In genomic region chr6:57261896-57262295, GRCh38 we compare ENCODE assay signal across 12 cellular contexts. TPM values are rescaled to one million over a fixed set of nuclear protein-coding genes. Genes with fewer than 3 reads are reported as not detected.
A peak's percentile ranks its signal among the peaks of the same experiment; 100 is the strongest.
DNase-seq lines count a peak whose midpoint lies in the region; ATAC-seq and TF ChIP-seq lines count a peak whose summit lies in the region.
"Had no signal": no experiment of that assay in that cellular context is flagged by ENCODE, and none has a peak within 500 bp of the region (broad histone marks: within the 10 kb centered on the region; RNA-seq: fewer than 3 reads in every experiment).

No MANE protein-coding gene starts in this region.

- no peak overlapping the region for H3K4me3 Mint-ChIP-seq in effector memory CD8-positive, alpha-beta T cell
- H3K4me3 Mint-ChIP-seq: memory B cell had no signal

- no peak for ATAC-seq in upper lobe of right lung
- no peak for ATAC-seq in effector memory CD8-positive, alpha-beta T cell (replicated peaks)

- H2AFZ ChIP-seq in osteoblast (ENCODE audit: low read length) = no peak overlapping the region

- H4K20me1 ChIP-seq in osteoblast (ENCODE audit: insufficient read depth, low read length) = no peaks in the 10 kb centered on the region

- no peaks in the 10 kb centered on the region for H3K4me1 Mint-ChIP-seq in effector memory CD8-positive, alpha-beta T cell (ENCODE audit: low read depth in 2 of 2)
- H3K4me1 Mint-ChIP-seq: memory B cell had no signal

- peaks cover 77% of the 10 kb centered on the region for H3K4me1 ChIP-seq in osteoblast (ENCODE audit: insufficient read depth, low read length)
- H3K4me1 ChIP-seq in upper lobe of right lung = no peaks in the 10 kb centered on the region
- H3K4me1 ChIP-seq: SJCRH30 had no signal

- TF ChIP-seq CTCF in astrocyte of the cerebellum (IDR thresholded peaks at IDR 0.05; ENCODE audit: low read depth, low read length, missing control alignments) (no peak), osteoblast (IDR thresholded peaks at IDR 0.05; ENCODE audit: extremely low read depth, low read depth, low read length) (no peak), upper lobe of right lung (IDR thresholded peaks at IDR 0.05) (no peak)

- DNase-seq in astrocyte of the cerebellum (ENCODE audit: low read depth) = peak; percentile 77
- peak; percentile 49 for DNase-seq in fibroblast of peridontal ligament (ENCODE audit: extremely low read depth)
- DNase-seq in osteoblast (ENCODE audit: insufficient read length, low spot score, missing footprints) = no peak
- DNase-seq in upper lobe of right lung = no peak
- no peak for DNase-seq in NCI-H1092 (lab: John Stamatoyannopoulos, UW)
- DNase-seq in NCI-H2196 (lab: John Stamatoyannopoulos, UW; ENCODE audit: unreplicated experiment) = no peak
- DNase-seq in effector memory CD8-positive, alpha-beta T cell = no peak
- DNase-seq: activated CD8-positive, alpha-beta memory T cell treated with anti-CD3 and anti-CD28 coated beads for 24 hours; SJCRH30; stimulated activated CD4-positive, alpha-beta T cell treated with anti-CD3 and anti-CD28 coated beads, Interleukin-15, amount 100 ng/mL, for 24 hours had no signal

- H3K27me3 Mint-ChIP-seq in effector memory CD8-positive, alpha-beta T cell = peaks cover 0 to 37% of the 10 kb centered on the region in 2 donors

- no peak overlapping the region for H3K27ac Mint-ChIP-seq in effector memory CD8-positive, alpha-beta T cell
- H3K27ac Mint-ChIP-seq: memory B cell had no signal

- H3K36me3 Mint-ChIP-seq in effector memory CD8-positive, alpha-beta T cell (ENCODE audit: insufficient read depth) = no peaks in the 10 kb centered on the region
- H3K36me3 Mint-ChIP-seq: memory B cell had no signal

- H3K27me3 ChIP-seq in osteoblast (ENCODE audit: insufficient read depth, low read length) (no peaks in the 10 kb centered on the region), upper lobe of right lung (no peaks in the 10 kb centered on the region)
- H3K27me3 ChIP-seq: SJCRH30 had no signal

- intact Hi-C loops in upper lobe of right lung (cut with DNase I) = no loop called here

- peak overlapping the region; percentile 60 for H3K4me2 ChIP-seq in osteoblast (ENCODE audit: insufficient read depth, low read length)

- no peaks in the 10 kb centered on the region for H3K9me3 ChIP-seq in osteoblast (ENCODE audit: low read depth, low read length)
- no peaks in the 10 kb centered on the region for H3K9me3 ChIP-seq in upper lobe of right lung
- H3K9me3 ChIP-seq: SJCRH30 had no signal

- in situ Hi-C loops in astrocyte of the cerebellum (cut with HindIII; ENCODE audit: low sequenced_read_pairs) = no loop called here

- H3K79me2 ChIP-seq in osteoblast (ENCODE audit: insufficient read depth, low read length) = no peaks in the 10 kb centered on the region

- H3K36me3 ChIP-seq in osteoblast (ENCODE audit: insufficient read depth, low read length) (no peaks in the 10 kb centered on the region), upper lobe of right lung (no peaks in the 10 kb centered on the region)
- H3K36me3 ChIP-seq: SJCRH30 had no signal

- no peak overlapping the region for H3K4me3 ChIP-seq in astrocyte of the cerebellum (ENCODE audit: low read depth, low read length)
- H3K4me3 ChIP-seq in osteoblast (ENCODE audit: insufficient read depth, low read length) = no peak overlapping the region
- H3K4me3 ChIP-seq in upper lobe of right lung = no peak overlapping the region
- H3K4me3 ChIP-seq: SJCRH30 had no signal

- no peaks in the 10 kb centered on the region for H3K9me3 Mint-ChIP-seq in effector memory CD8-positive, alpha-beta T cell
- H3K9me3 Mint-ChIP-seq: memory B cell had no signal

- H3K27ac ChIP-seq in osteoblast (ENCODE audit: low read depth, low read length) = peak overlapping the region; percentile 97
- peak overlapping the region; percentile 42 for H3K27ac ChIP-seq in upper lobe of right lung
- H3K27ac ChIP-seq: C4-2B, SJCRH30 had no signal

RNA-seq across cellular contexts. Expression of gene RAB23, which starts 39.8 kb away (rescaled TPM):
- total RNA-seq in osteoblast (74.0 and 82.2 TPM in 2 replicates), upper lobe of right lung (13.7 TPM)

RNA-seq across cellular contexts. Expression of gene PRIM2, which starts 55.5 kb away (rescaled TPM):
- total RNA-seq in osteoblast (30.0 and 35.1 TPM in 2 replicates), upper lobe of right lung (8.5 TPM)

Comparison
In these comparisons a context has a peak if more than half of its experiments do, and no peak if none do; other contexts are left out.
1. DNase-seq: peak in astrocyte of the cerebellum (single experiment) and fibroblast of peridontal ligament (single experiment); none in osteoblast (single experiment), upper lobe of right lung (single experiment), NCI-H1092 (single experiment), NCI-H2196 (single experiment) and effector memory CD8-positive, alpha-beta T cell (0 of 3).